Comparison of ENCODE assay signal across 18 cellular contexts in genomic region chr5:80662108-80662507, GRCh38.
"Had no signal": no experiment of that assay in that cellular context is flagged by ENCODE, and none has a peak within 500 bp of the region (broad histone marks: within the 10 kb centered on the region; RNA-seq: fewer than 3 reads in every experiment).

No MANE protein-coding gene starts in this region.

- H3K36me3 ChIP-seq: ovary had no signal

- H3K9ac ChIP-seq: neural progenitor cell had no signal

- H3K4me2 ChIP-seq: neural progenitor cell had no signal

- H2AFZ ChIP-seq: neural progenitor cell had no signal

- ATAC-seq: gastrocnemius medialis, heart left ventricle, lower lobe of right lung, sciatic nerve, upper lobe of right lung had no signal

- DNase-seq: activated CD4-positive, alpha-beta T cell treated with anti-CD3 and anti-CD28 coated beads, Interleukin-2, amount 50 U/mL, for 4 hours; activated gamma-delta T cell; activated T-cell treated with anti-CD3 and anti-CD28 coated beads, Interleukin-2, amount 50 U/mL, for 4 hours; amygdala; cerebellar nuclear complex; effector CD8-positive, alpha-beta T cell; gastrocnemius medialis; heart left ventricle; immature natural killer cell; lower lobe of right lung; naive B cell; ovary; stomach; upper lobe of right lung had no signal

- FAIRE-seq: endothelial cell of umbilical vein had no signal

- H3K27ac ChIP-seq: gastrocnemius medialis, heart left ventricle, lower lobe of right lung, neural progenitor cell, ovary, stomach, thoracic aorta, upper lobe of right lung had no signal

- H3K9me3 ChIP-seq: gastrocnemius medialis, heart left ventricle, lower lobe of right lung, ovary, stomach, thoracic aorta, upper lobe of right lung had no signal

- H3K4me1 ChIP-seq: gastrocnemius medialis, heart left ventricle, neural progenitor cell, upper lobe of right lung had no signal

- H3K27me3 ChIP-seq: gastrocnemius medialis, heart left ventricle, neural progenitor cell, ovary, stomach, upper lobe of right lung had no signal

- H3K4me3 ChIP-seq: gastrocnemius medialis, heart left ventricle, lower lobe of right lung, neural progenitor cell, ovary, stomach, thoracic aorta, upper lobe of right lung had no signal
